26 cellular contexts compared by ENCODE assay signal in the genomic region with DNA sequence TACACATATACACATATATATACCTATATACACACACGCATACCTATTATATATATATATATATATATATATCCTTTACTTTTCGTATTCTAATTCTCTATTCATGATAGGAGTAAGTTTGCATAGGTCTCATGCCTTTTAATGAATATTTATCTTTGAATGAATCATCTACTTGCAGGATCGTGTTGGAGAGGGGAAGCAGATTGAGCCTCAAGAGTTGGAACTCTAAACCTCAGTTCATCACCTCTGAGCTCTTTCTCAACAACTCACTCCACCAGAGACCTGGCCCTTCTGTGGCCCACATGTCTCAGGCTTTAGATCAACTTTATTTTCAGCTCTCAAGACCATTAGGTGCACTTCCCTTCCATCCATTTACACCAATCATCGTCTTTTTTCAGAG.
"Had no signal": no experiment of that assay in that cellular context is flagged by ENCODE, and none has a peak within 500 bp of the region (broad histone marks: within the 10 kb centered on the region; RNA-seq: fewer than 3 reads in every experiment).

No MANE protein-coding gene starts in this region.

- ATAC-seq: natural killer cell treated with Interleukin-12 subunit alpha and Interleukin-12 subunit beta and Interleukin-15 and Interleukin-18, amount 100 ng/mL, for 72 hours; right lobe of liver; stimulated activated memory B cell treated with anti-CD40 and anti-IgM and Interleukin-4, amounts not matched to agents 10 μg/mL and 1 μg/mL and 100 μg/mL, for 72 hours; stimulated activated naive CD8-positive, alpha-beta T cell treated with anti-CD3 and anti-CD28 coated beads, Interleukin-15, amount 100 ng/mL, for 72 hours had no signal

- H3K9me3 ChIP-seq: left ventricle myocardium inferior, neutrophil, right atrium auricular region, right lobe of liver, tibial nerve, uterus had no signal

- H3K9ac ChIP-seq: parathyroid adenoma had no signal

- H3K4me1 ChIP-seq: left ventricle myocardium inferior, right atrium auricular region, uterus had no signal

- H3K4me3 Mint-ChIP-seq: mesothelial cell of epicardium; naive B cell; natural killer cell treated with Interleukin-12 subunit alpha and Interleukin-12 subunit beta and Interleukin-15 and Interleukin-18, amount 100 ng/mL, for 72 hours; stimulated activated memory B cell treated with anti-CD40 and anti-IgM and Interleukin-4, amounts not matched to agents 10 μg/mL and 1 μg/mL and 100 μg/mL, for 72 hours; stimulated activated naive CD8-positive, alpha-beta T cell treated with anti-CD3 and anti-CD28 coated beads, Interleukin-15, amount 100 ng/mL, for 72 hours; type B pancreatic cell had no signal

- H2AFZ ChIP-seq: hepatocyte had no signal

- H3K36me3 ChIP-seq: left ventricle myocardium inferior, neutrophil, right atrium auricular region, right lobe of liver, tibial nerve, uterus had no signal

- H3K27ac ChIP-seq: hepatocyte, left ventricle myocardium inferior, neutrophil, parathyroid adenoma, right atrium auricular region, right lobe of liver, tibial nerve, uterus had no signal

- DNase-seq: islet precursor cell; left ventricle myocardium inferior; mesendoderm; naive B cell; occipital lobe; right lobe of liver; stimulated activated CD4-positive, alpha-beta T cell treated with anti-CD3 and anti-CD28 coated beads, Interleukin-1b, Interleukin-23, amount 100 ng/mL, for 48 hours; stimulated activated CD4-positive, alpha-beta T cell treated with anti-CD3 and anti-CD28 coated beads, Interleukin-2, amount 100 ng/mL, for 48 hours; stimulated activated CD4-positive, alpha-beta T cell treated with anti-CD3 and anti-CD28 coated beads, Interleukin-4, amount 100 ng/mL, for 4 hours; stimulated activated CD8-positive, alpha-beta memory T cell treated with anti-CD3 and anti-CD28 coated beads, Interleukin-4, amount 100 ng/mL, for 48 hours; stimulated activated naive CD4-positive, alpha-beta T cell treated with Interleukin-2 at 50 U/mL for 16 hours; stimulated activated naive CD8-positive, alpha-beta T cell treated with anti-CD3 and anti-CD28 coated beads, Interleukin-15, amount 100 ng/mL, for 72 hours; substantia nigra; uterus had no signal

- H3K27me3 Mint-ChIP-seq: natural killer cell treated with Interleukin-12 subunit alpha and Interleukin-12 subunit beta and Interleukin-15 and Interleukin-18, amount 100 ng/mL, for 72 hours; stimulated activated naive CD8-positive, alpha-beta T cell treated with anti-CD3 and anti-CD28 coated beads, Interleukin-15, amount 100 ng/mL, for 72 hours; type B pancreatic cell had no signal

- H3K27me3 ChIP-seq: hepatocyte, neutrophil, right atrium auricular region, right lobe of liver, tibial nerve, uterus had no signal

- H3K79me2 ChIP-seq: hepatocyte, parathyroid adenoma had no signal

- H3K4me2 ChIP-seq: hepatocyte, smooth muscle cell had no signal

- H3K27ac Mint-ChIP-seq: mesothelial cell of epicardium; progenitor cell of endocrine pancreas; stimulated activated memory B cell treated with anti-CD40 and anti-IgM and Interleukin-4, amounts not matched to agents 10 μg/mL and 1 μg/mL and 100 μg/mL, for 72 hours; stimulated activated naive CD8-positive, alpha-beta T cell treated with anti-CD3 and anti-CD28 coated beads, Interleukin-15, amount 100 ng/mL, for 72 hours; type B pancreatic cell had no signal

- H3K4me1 Mint-ChIP-seq: stimulated activated memory B cell treated with anti-CD40 and anti-IgM and Interleukin-4, amounts not matched to agents 10 μg/mL and 1 μg/mL and 100 μg/mL, for 72 hours; stimulated activated naive CD8-positive, alpha-beta T cell treated with anti-CD3 and anti-CD28 coated beads, Interleukin-15, amount 100 ng/mL, for 72 hours had no signal

- H3K36me3 Mint-ChIP-seq: mesothelial cell of epicardium; naive B cell; natural killer cell treated with Interleukin-12 subunit alpha and Interleukin-12 subunit beta and Interleukin-15 and Interleukin-18, amount 100 ng/mL, for 72 hours; stimulated activated memory B cell treated with anti-CD40 and anti-IgM and Interleukin-4, amounts not matched to agents 10 μg/mL and 1 μg/mL and 100 μg/mL, for 72 hours; type B pancreatic cell had no signal

- H3K9me3 Mint-ChIP-seq: mesothelial cell of epicardium; naive B cell; natural killer cell treated with Interleukin-12 subunit alpha and Interleukin-12 subunit beta and Interleukin-15 and Interleukin-18, amount 100 ng/mL, for 72 hours; stimulated activated naive CD8-positive, alpha-beta T cell treated with anti-CD3 and anti-CD28 coated beads, Interleukin-15, amount 100 ng/mL, for 72 hours; type B pancreatic cell had no signal

- H3K4me3 ChIP-seq: hepatocyte, left ventricle myocardium inferior, lung, right atrium auricular region, right lobe of liver, smooth muscle cell, tibial nerve, uterus had no signal
